9 cellular contexts compared by ENCODE assay signal in the genomic region with DNA sequence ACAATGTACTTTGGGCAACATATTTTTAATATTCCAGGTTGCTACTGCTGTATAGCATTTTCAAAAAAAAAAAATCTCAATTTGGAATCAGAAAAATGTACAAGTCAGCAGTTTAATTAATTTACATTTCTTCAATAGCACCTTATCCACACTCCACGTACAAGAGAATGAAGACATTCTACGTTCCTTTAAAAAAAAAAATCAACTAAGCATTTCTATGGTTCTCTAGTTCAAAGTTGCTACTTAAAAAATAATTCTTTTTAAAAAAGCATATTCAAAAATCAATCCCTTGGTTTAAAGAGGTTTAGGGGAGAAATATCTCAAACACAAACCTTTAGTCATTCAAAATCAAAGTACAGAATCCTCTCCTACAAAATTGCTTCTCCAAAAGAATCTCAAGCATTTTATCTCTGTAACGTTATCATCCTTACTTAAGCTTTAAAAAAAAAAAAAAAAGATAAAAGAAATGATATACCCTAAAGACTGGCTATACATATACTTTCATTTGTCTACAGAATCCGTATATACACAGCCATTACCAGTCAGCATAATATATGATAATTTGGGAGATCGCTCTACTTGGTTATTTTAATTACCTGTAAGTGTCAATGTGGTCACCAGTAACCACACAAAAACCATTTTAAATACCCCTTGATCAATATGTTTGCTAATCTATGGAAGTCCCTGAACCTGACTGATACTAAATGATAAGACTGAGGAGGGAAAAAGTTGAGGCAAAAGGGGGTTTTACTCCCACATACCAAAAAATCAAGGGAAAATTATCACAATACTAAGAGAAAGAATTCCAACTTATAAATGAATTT. TPM values are rescaled to one million over a fixed set of nuclear protein-coding genes. Genes with fewer than 3 reads are reported as not detected.
A peak's percentile ranks its signal among the peaks of the same experiment; 100 is the strongest.
DNase-seq lines count a peak whose midpoint lies in the region; ATAC-seq, FAIRE-seq and TF ChIP-seq lines count a peak whose summit lies in the region.
"Had no signal": no experiment of that assay in that cellular context is flagged by ENCODE, and none has a peak within 500 bp of the region (broad histone marks: within the 10 kb centered on the region; RNA-seq: fewer than 3 reads in every experiment).

No MANE protein-coding gene starts in this region.

- H4K91ac ChIP-seq in H1 (replicated peaks; ENCODE audit: insufficient read length, low read length) (no peak overlapping the region), trophoblast cell (ENCODE audit: low read depth, low read length) (no peak overlapping the region)

- no peaks in the 10 kb centered on the region for H3K9me2 ChIP-seq in OCI-LY1 (ENCODE audit: low read depth, low read length)

- H3K56ac ChIP-seq in H1 (replicated peaks; ENCODE audit: insufficient read length, low read depth, low read length): no peak overlapping the region

- H4K8ac ChIP-seq in H1 (ENCODE audit: extremely low read depth, insufficient read depth, low read length) (no peak overlapping the region), trophoblast cell (ENCODE audit: low read depth, low read length) (no peak overlapping the region)

- FAIRE-seq in H1 (lab: Jason Lieb, UNC): no peak

- H2BK5ac ChIP-seq in H1 (ENCODE audit: low read depth, low read length) (no peak overlapping the region), trophoblast cell (ENCODE audit: low read depth, low read length, poor library complexity) (no peak overlapping the region)

- H2AFZ ChIP-seq in OCI-LY1 (ENCODE audit: low read length): no peak overlapping the region
- no peak overlapping the region for H2AFZ ChIP-seq in H1 (ENCODE audit: low read length)
- H2AFZ ChIP-seq in trophoblast cell (ENCODE audit: insufficient read depth, low read length, poor library complexity): no peak overlapping the region

- H3K14ac ChIP-seq in H1 (ENCODE audit: insufficient read length): no peak overlapping the region
- H3K14ac ChIP-seq in trophoblast cell (ENCODE audit: low read length): no peak overlapping the region

- no peak overlapping the region for H4K5ac ChIP-seq in H1 (ENCODE audit: insufficient read length, low read depth, low read length)

- H2AK5ac ChIP-seq in H1 (ENCODE audit: low read depth, low read length) (no peak overlapping the region), trophoblast cell (ENCODE audit: low read length) (no peak overlapping the region)

- H3K79me1 ChIP-seq in H1 (ENCODE audit: low read depth, low read length) (no peaks in the 10 kb centered on the region), trophoblast cell (ENCODE audit: low read length) (peaks cover 22% of the 10 kb centered on the region)

- H3K79me2 ChIP-seq in OCI-LY1 (ENCODE audit: insufficient read depth, low read length): peaks cover 24% of the 10 kb centered on the region
- peaks cover 12 to 68% of the 10 kb centered on the region in 2 experiments; a peak in 3 of 4 replicates for H3K79me2 ChIP-seq in H1 (ENCODE audit: control insufficient read depth in 1 of 2, insufficient read depth in 2 of 2, low read length in 2 of 2)
- peaks cover 22% of the 10 kb centered on the region for H3K79me2 ChIP-seq in trophoblast cell (ENCODE audit: control insufficient read depth, insufficient read depth, low read length, poor library complexity)

- H3K23ac ChIP-seq in H1 (ENCODE audit: insufficient read length): no peak overlapping the region
- H3K23ac ChIP-seq in trophoblast cell (ENCODE audit: low read length): no peak overlapping the region

- H4K20me1 ChIP-seq in OCI-LY1 (ENCODE audit: insufficient read depth, low read length): peaks cover 4% of the 10 kb centered on the region; the same call in 1 of the 2 replicates
- peaks cover 0 to 7% of the 10 kb centered on the region in 2 experiments for H4K20me1 ChIP-seq in H1 (replicated peaks in 1 of 2; ENCODE audit: control insufficient read depth in 1 of 2, insufficient read depth in 2 of 2, low read length in 2 of 2)

- no peak overlapping the region for H2BK15ac ChIP-seq in H1 (ENCODE audit: low read length)

- peak overlapping the region; percentile 87; the same call in 1 of the 2 replicates for H3K9ac ChIP-seq in ES-I3 (ENCODE audit: low read depth, low read length)
- no peak overlapping the region for H3K9ac ChIP-seq in OCI-LY1 (ENCODE audit: low read length)
- no peak overlapping the region for H3K9ac ChIP-seq in H1 (replicated peaks in 1 of 4; ENCODE audit: extremely low read depth in 1 of 4, low read depth in 3 of 4, low read length in 3 of 4)
- H3K9ac ChIP-seq in trophoblast cell (ENCODE audit: low read length): no peak overlapping the region

- ATAC-seq in HG02973 (IDR thresholded peaks at IDR 0.05; ENCODE audit: unreplicated experiment): no peak

- no peaks in the 10 kb centered on the region for H3K36me3 ChIP-seq in ES-I3 (ENCODE audit: insufficient read depth, low read length)
- no peaks in the 10 kb centered on the region for H3K36me3 ChIP-seq in OCI-LY1 (ENCODE audit: insufficient read depth, low read length)
- H3K36me3 ChIP-seq in H1 (ENCODE audit: control insufficient read depth in 2 of 4, insufficient read depth in 4 of 4, low read length in 3 of 4): no peaks in the 10 kb centered on the region
- H3K36me3 ChIP-seq in trophoblast cell (ENCODE audit: control insufficient read depth in 1 of 2, insufficient read depth in 2 of 2, low read length in 2 of 2): no peaks in the 10 kb centered on the region

- TF ChIP-seq RAD21 in H1 (IDR thresholded peaks at IDR 0.05 in 1 of 2, conservative IDR thresholded peaks at IDR 0.05 in 1 of 2; ENCODE audit: low read depth in 2 of 2, low read length in 2 of 2): no peak

- TF ChIP-seq POLR2A in H1 (IDR thresholded peaks at IDR 0.05; ENCODE audit: control extremely low read depth in 1 of 2, low read depth in 2 of 2, low read length in 2 of 2): no peak

- H3K4me2 ChIP-seq in OCI-LY1 (ENCODE audit: low read length) (0 out of 2 replicates have a peak overlapping the region, but pooled peaks have one; percentile 13), H1 (ENCODE audit: insufficient read depth in 1 of 2, low read depth in 2 of 2, low read length in 2 of 2) (peak overlapping the region; percentile 1 to 77; a peak in 2 of 4 replicates), trophoblast cell (ENCODE audit: low read length) (peak overlapping the region; percentile 44)

- DNase-seq in H1 (ENCODE audit: low read depth in 1 of 2, low spot score in 2 of 2) (no peak), trophoblast cell (peak in 1 of 2 donors; percentile 58), GM19238 (ENCODE audit: insufficient read length, low spot score) (no peak)
- no peak for DNase-seq in stimulated activated naive CD4-positive, alpha-beta T cell (lab: John Stamatoyannopoulos, UW)
- no peak for DNase-seq in activated effector memory CD4-positive, alpha-beta T cell treated with Interleukin-2 at 50 U/mL for 16 hours
- DNase-seq: activated naive CD4-positive, alpha-beta T cell treated with Interleukin-2 at 50 U/mL for 16 hours had no signal

- WGBS in H1 (ENCODE audit: extremely low coverage in 1 of 2, insufficient coverage in 1 of 2, insufficient read length in 1 of 2, insufficient replicate concordance in 2 of 2, low coverage in 1 of 2, low lambda C conversion rate in 2 of 2, missing lambda C conversion rate in 1 of 2), 2 experiments: 34% methylated on average over 5 of the region's 5 CpGs; no CpG with 5 or more reads in 1 of the 2 experiments
- WGBS in trophoblast cell (ENCODE audit: extremely low coverage, insufficient coverage, insufficient read length): no CpG with 5 or more reads among the region's 5 CpGs

- no peak overlapping the region for H4K12ac ChIP-seq in trophoblast cell (ENCODE audit: low read depth, low read length)

- H3K27ac ChIP-seq in OCI-LY1 (ENCODE audit: low read depth, low read length, poor library complexity, severe bottlenecking) (no peak overlapping the region), H1 (ENCODE audit: low read depth, low read length) (no peak overlapping the region), trophoblast cell (ENCODE audit: low read depth, low read length) (no peak overlapping the region)

- H3F3A ChIP-seq in OCI-LY1 (ENCODE audit: insufficient read depth, low read length): no peaks in the 10 kb centered on the region

- H3K9me3 ChIP-seq in ES-I3 (ENCODE audit: control insufficient read depth, insufficient read depth, low read length) (no peaks in the 10 kb centered on the region), OCI-LY1 (ENCODE audit: low read length) (no peaks in the 10 kb centered on the region), H1 (ENCODE audit: insufficient read depth in 2 of 2, low read depth in 1 of 2, low read length in 1 of 2) (no peaks in the 10 kb centered on the region), trophoblast cell (ENCODE audit: insufficient read depth, low read depth, low read length) (no peaks in the 10 kb centered on the region)

- H2BK12ac ChIP-seq in H1 (ENCODE audit: low read depth, low read length) (no peak overlapping the region), trophoblast cell (ENCODE audit: low read length) (no peak overlapping the region)

- H3K27me3 ChIP-seq in OCI-LY1 (ENCODE audit: insufficient read depth, low read length): no peaks in the 10 kb centered on the region
- H3K27me3 ChIP-seq in H1 (replicated peaks in 1 of 4; ENCODE audit: control insufficient read depth in 3 of 4, extremely low read depth in 1 of 4, insufficient read depth in 3 of 4, low read length in 3 of 4): no peaks in the 10 kb centered on the region
- no peaks in the 10 kb centered on the region for H3K27me3 ChIP-seq in trophoblast cell (ENCODE audit: insufficient read depth, low read length)

- H3K4me1 ChIP-seq in ES-I3 (ENCODE audit: insufficient read depth, low read length): peaks cover 4% of the 10 kb centered on the region; the same call in 1 of the 2 replicates
- peaks cover 16% of the 10 kb centered on the region for H3K4me1 ChIP-seq in OCI-LY1 (ENCODE audit: insufficient read depth, low read length, severe bottlenecking)
- H3K4me1 ChIP-seq in H1 (replicated peaks in 1 of 4; ENCODE audit: control insufficient read depth in 3 of 4, insufficient read depth in 4 of 4, low read length in 3 of 4): peaks cover 0 to 8% (median 1%) of the 10 kb centered on the region in 4 experiments; a peak in 3 of 7 replicates
- peaks cover 5 to 9% of the 10 kb centered on the region in 2 experiments for H3K4me1 ChIP-seq in trophoblast cell (ENCODE audit: control insufficient read depth in 1 of 2, insufficient read depth in 2 of 2, low read length in 2 of 2)

- TF ChIP-seq EP300 in H1 (IDR thresholded peaks at IDR 0.05; ENCODE audit: borderline replicate concordance in 1 of 2, low read depth in 2 of 2, low read length in 2 of 2): no peak

- H3K18ac ChIP-seq in H1 (ENCODE audit: extremely low read depth, low read length) (no peak overlapping the region), trophoblast cell (ENCODE audit: low read length) (no peak overlapping the region)

- peaks cover 10% of the 10 kb centered on the region; the same call in 1 of the 2 replicates for H3K23me2 ChIP-seq in H1 (ENCODE audit: low read depth, low read length)

- POLR2A ChIA-PET in H1 (lab: Charles Lee; ENCODE audit: partially characterized antibody): no interaction called here

- no peak overlapping the region for H2BK120ac ChIP-seq in H1 (replicated peaks; ENCODE audit: low read depth, low read length)
- no peak overlapping the region for H2BK120ac ChIP-seq in trophoblast cell (ENCODE audit: insufficient read depth, low read length, poor library complexity)

- CTCF ChIA-PET in H1 (lab: Charles Lee; ENCODE audit: partially characterized antibody): no interaction called here

- no peak overlapping the region for H3K4ac ChIP-seq in H1 (replicated peaks; ENCODE audit: insufficient read length, low read depth, low read length)
- H3K4ac ChIP-seq in trophoblast cell (ENCODE audit: low read depth, low read length): no peak overlapping the region

- H2BK20ac ChIP-seq in H1 (ENCODE audit: low read length): no peak overlapping the region

- TF ChIP-seq CTCF in OCI-LY1 (IDR thresholded peaks at IDR 0.05; ENCODE audit: low read length): no peak
- no peak for TF ChIP-seq CTCF in H1 (IDR thresholded peaks at IDR 0.05; ENCODE audit: control extremely low read depth in 1 of 3, insufficient read depth in 1 of 3, low read depth in 1 of 3, low read length in 3 of 3)

- no peak overlapping the region for H3K4me3 ChIP-seq in OCI-LY1 (ENCODE audit: low read depth, low read length, poor library complexity, severe bottlenecking)
- peak overlapping the region in 2 of 4 experiments; percentile 93 to 97; a peak in 3 of 8 replicates for H3K4me3 ChIP-seq in H1 (ENCODE audit: extremely low read depth in 1 of 4, insufficient read depth in 2 of 4, low read depth in 3 of 4, low read length in 4 of 4)
- H3K4me3 ChIP-seq in trophoblast cell (ENCODE audit: low read depth, low read length): no peak overlapping the region

RNA-seq across cellular contexts. Expression of a gene that starts 2.7 kb away (rescaled TPM):
- 49.0 and 51.7 TPM in 2 replicates for total RNA-seq in H1 (2021; fragmentation: NEBNext Ultra II Directional; extraction: Animal tissue kit (Norgen Biotek cat#: 25700))
- polyA plus RNA-seq in H1 (2011; rRNA removed): 14.7 and 15.9 TPM in 2 replicates
- 16.0 TPM for polyA plus RNA-seq in H1 (2011; cell fraction: cytosol; rRNA removed)
- polyA plus RNA-seq in H1 (2011; cell fraction: nucleus; rRNA removed): 42.0 TPM
- polyA plus RNA-seq in H1 (2012, experiment 1 of 2): 12.7 to 18.3 TPM (median 15.3 TPM) in 4 replicates
- polyA plus RNA-seq in H1 (2012, experiment 2 of 2): 1.4 TPM
- 13.5 TPM for polyA plus RNA-seq in H1 (2013, experiment 1 of 2)
- polyA plus RNA-seq in H1 (2013, experiment 2 of 2): 12.2 TPM
- polyA minus RNA-seq in H1 (2011; rRNA and poly(A)+ RNA removed): 108 and 121 TPM in 2 replicates
- 37.8 TPM for polyA minus RNA-seq in H1 (2011; cell fraction: cytosol; rRNA and poly(A)+ RNA removed)
- polyA minus RNA-seq in H1 (2011; cell fraction: nucleus; rRNA and poly(A)+ RNA removed): 231 TPM
- 34.4 and 38.4 TPM in 2 replicates for polyA plus RNA-seq in trophoblast cell (2013)
